12 cellular contexts compared by ENCODE assay signal in the genomic region with DNA sequence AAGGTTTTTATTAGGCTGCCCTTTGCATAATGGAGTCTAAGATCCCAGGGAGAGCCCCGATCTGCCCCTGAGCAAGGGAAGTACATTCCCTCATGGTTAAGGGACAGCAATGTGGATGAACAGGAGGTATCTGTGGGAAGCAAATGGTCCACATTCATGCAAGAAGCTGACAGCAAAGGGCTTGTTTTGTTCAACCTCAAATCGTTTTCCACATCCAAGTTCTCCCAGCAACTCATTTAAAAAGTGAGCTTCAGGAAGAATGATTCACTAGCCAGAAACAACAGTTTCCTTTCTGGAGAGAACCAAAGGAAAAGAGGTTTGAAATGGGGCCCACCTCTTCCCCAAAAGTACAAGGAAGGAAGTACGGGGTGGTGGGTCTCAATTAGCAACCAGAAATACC. TPM values are rescaled to one million over a fixed set of nuclear protein-coding genes. Genes with fewer than 3 reads are reported as not detected.
DNase-seq lines count a peak whose midpoint lies in the region; TF ChIP-seq lines count a peak whose summit lies in the region.
"Had no signal": no experiment of that assay in that cellular context is flagged by ENCODE, and none has a peak within 500 bp of the region (broad histone marks: within the 10 kb centered on the region; RNA-seq: fewer than 3 reads in every experiment).

No MANE protein-coding gene starts in this region.

- H3K4me1 ChIP-seq in smooth muscle cell (ENCODE audit: low read depth) = peaks cover 8% of the 10 kb centered on the region

- peaks cover 46% of the 10 kb centered on the region for H3K79me2 ChIP-seq in SU-DHL-6 (ENCODE audit: insufficient read depth, low read length)
- H3K79me2 ChIP-seq in smooth muscle cell (ENCODE audit: low read depth) = peaks cover 43% of the 10 kb centered on the region

- H3K27me3 ChIP-seq in SU-DHL-6 (ENCODE audit: low read length) = no peaks in the 10 kb centered on the region
- no peaks in the 10 kb centered on the region for H3K27me3 ChIP-seq in smooth muscle cell (ENCODE audit: low read depth)
- H3K27me3 ChIP-seq: tibial artery had no signal

- TF ChIP-seq CTCF in HFFc6 (IDR thresholded peaks at IDR 0.05) (no peak), SU-DHL-6 (IDR thresholded peaks at IDR 0.05; ENCODE audit: insufficient read depth, low read length, poor library complexity, severe bottlenecking) (no peak), fibroblast of the aortic adventitia (IDR thresholded peaks at IDR 0.05; ENCODE audit: insufficient read depth, low read length) (no peak), smooth muscle cell (IDR thresholded peaks at IDR 0.05; ENCODE audit: borderline replicate concordance, insufficient read depth, poor library complexity, severe bottlenecking) (no peak)

- no peak overlapping the region for H3K9ac ChIP-seq in SU-DHL-6 (ENCODE audit: low read length)
- H3K9ac ChIP-seq in smooth muscle cell (ENCODE audit: low read depth) = no peak overlapping the region

- H3K27ac ChIP-seq in SU-DHL-6 (ENCODE audit: low read depth, low read length) = peak overlapping the region; percentile 80
- peak overlapping the region; percentile 58 for H3K27ac ChIP-seq in smooth muscle cell (ENCODE audit: low read depth)
- H3K27ac ChIP-seq: tibial artery had no signal

- H3K27ac Mint-ChIP-seq in HFFc6 = peak overlapping the region; percentile 94
- no peak overlapping the region for H3K27ac Mint-ChIP-seq in activated T-helper 1 cell treated with anti-CD3 and anti-CD28 coated beads, Interleukin-12 subunit alpha, Interleukin-12 subunit beta, Interleukin-2, Interleukin-4 antibody, amounts not matched to agents 30 ng/mL and 10 ng/mL and 1 ng/mL, durations not matched to agents 14 hours and 24 hours and 36 hours

- H3K36me3 Mint-ChIP-seq in HFFc6 (ENCODE audit: low read depth) = peaks cover 33% of the 10 kb centered on the region
- peaks cover 40% of the 10 kb centered on the region for H3K36me3 Mint-ChIP-seq in activated T-helper 1 cell treated with anti-CD3 and anti-CD28 coated beads, Interleukin-12 subunit alpha, Interleukin-12 subunit beta, Interleukin-2, Interleukin-4 antibody, amounts not matched to agents 30 ng/mL and 10 ng/mL and 1 ng/mL, durations not matched to agents 14 hours and 24 hours and 36 hours (ENCODE audit: low read depth)

- H3K9me3 Mint-ChIP-seq in HFFc6 = no peaks in the 10 kb centered on the region
- no peaks in the 10 kb centered on the region for H3K9me3 Mint-ChIP-seq in activated T-helper 1 cell treated with anti-CD3 and anti-CD28 coated beads, Interleukin-12 subunit alpha, Interleukin-12 subunit beta, Interleukin-2, Interleukin-4 antibody, amounts not matched to agents 30 ng/mL and 10 ng/mL and 1 ng/mL, durations not matched to agents 14 hours and 24 hours and 36 hours
- H3K9me3 Mint-ChIP-seq: T-helper 2 cell treated with Interferon-gamma antibody and Interleukin-4, amounts not matched to agents 5 μg/mL and 100 μg/mL, for 36 hours had no signal

- H3K4me3 ChIP-seq in SU-DHL-6 (ENCODE audit: insufficient read depth, low read length, poor library complexity, severe bottlenecking) (no peak overlapping the region), fibroblast of the aortic adventitia (ENCODE audit: low read depth, low read length) (no peak overlapping the region), smooth muscle cell (no peak overlapping the region)
- H3K4me3 ChIP-seq: tibial artery had no signal

- peak overlapping the region; percentile 83; the same call in 1 of the 2 replicates for H3K4me3 Mint-ChIP-seq in HFFc6
- no peak overlapping the region for H3K4me3 Mint-ChIP-seq in activated T-helper 1 cell treated with anti-CD3 and anti-CD28 coated beads, Interleukin-12 subunit alpha, Interleukin-12 subunit beta, Interleukin-2, Interleukin-4 antibody, amounts not matched to agents 30 ng/mL and 10 ng/mL and 1 ng/mL, durations not matched to agents 14 hours and 24 hours and 36 hours

- no peaks in the 10 kb centered on the region for H3K9me2 ChIP-seq in SU-DHL-6 (replicated peaks; ENCODE audit: insufficient read depth, low read length)

- intact Hi-C loops in activated T-helper 1 cell treated with anti-CD3 and anti-CD28 coated beads, Interleukin-12 subunit alpha, Interleukin-12 subunit beta, Interleukin-2, Interleukin-4 antibody, amounts not matched to agents 30 ng/mL and 10 ng/mL and 1 ng/mL, durations not matched to agents 14 hours and 24 hours and 36 hours (cut with micrococcal nuclease) = loop anchor here (2.0 kb wide), 1 partner anchor 23 kb away; the partner anchor contains the start of gene RAB5C

- peaks cover 6% of the 10 kb centered on the region for H3K27me3 Mint-ChIP-seq in HFFc6 (ENCODE audit: insufficient read depth)
- H3K27me3 Mint-ChIP-seq in activated T-helper 1 cell treated with anti-CD3 and anti-CD28 coated beads, Interleukin-12 subunit alpha, Interleukin-12 subunit beta, Interleukin-2, Interleukin-4 antibody, amounts not matched to agents 30 ng/mL and 10 ng/mL and 1 ng/mL, durations not matched to agents 14 hours and 24 hours and 36 hours (ENCODE audit: insufficient read depth) = no peaks in the 10 kb centered on the region

- H3K36me3 ChIP-seq in SU-DHL-6 (ENCODE audit: low read length) = peaks cover 9% of the 10 kb centered on the region
- no peaks in the 10 kb centered on the region for H3K36me3 ChIP-seq in smooth muscle cell (ENCODE audit: low read depth)

- H4K20me1 ChIP-seq in SU-DHL-6 (ENCODE audit: low read depth, low read length) = peaks cover 13% of the 10 kb centered on the region; the same call in 1 of the 2 replicates
- H4K20me1 ChIP-seq in smooth muscle cell (ENCODE audit: low read depth) = peaks cover 79% of the 10 kb centered on the region

- 69% methylated on average over 3 of the region's 3 CpGs for WGBS in smooth muscle cell (ENCODE audit: low lambda C conversion rate)

- H3F3A ChIP-seq in SU-DHL-6 (ENCODE audit: insufficient read depth) (peaks cover 26% of the 10 kb centered on the region), smooth muscle cell (ENCODE audit: low read depth) (peaks cover 7% of the 10 kb centered on the region)

- H3K9me3 ChIP-seq in SU-DHL-6 (ENCODE audit: insufficient read depth, low read length) (no peaks in the 10 kb centered on the region), smooth muscle cell (replicated peaks; ENCODE audit: low read depth) (no peaks in the 10 kb centered on the region)
- H3K9me3 ChIP-seq: tibial artery had no signal

- DNase-seq in HFFc6 (peak; percentile 30), fibroblast of the aortic adventitia (ENCODE audit: low read depth) (peak; percentile 37), smooth muscle cell (lab: John Stamatoyannopoulos, UW; ENCODE audit: unreplicated experiment) (no peak), NCI-H446 (lab: John Stamatoyannopoulos, UW) (no peak), retina (no peak), DMS114 treated with DMSO at 0.1 percent for 48 hours (lab: John Stamatoyannopoulos, UW; ENCODE audit: unreplicated experiment) (no peak)
- no peak for DNase-seq in activated T-helper 1 cell treated with anti-CD3 and anti-CD28 coated beads, Interleukin-12 subunit alpha, Interleukin-12 subunit beta, Interleukin-2, Interleukin-4 antibody, amounts not matched to agents 30 ng/mL and 10 ng/mL and 1 ng/mL, durations not matched to agents 14 hours and 24 hours and 36 hours (ENCODE audit: low spot score)
- DNase-seq: midbrain, NCI-H2227 treated with DMSO at 0.1 percent for 48 hours, tibial artery had no signal

- peak overlapping the region; percentile 40 for H3K4me2 ChIP-seq in SU-DHL-6 (ENCODE audit: low read depth, low read length, poor library complexity, severe bottlenecking)
- H3K4me2 ChIP-seq in smooth muscle cell = no peak overlapping the region

- H2AFZ ChIP-seq in SU-DHL-6 (ENCODE audit: low read depth, low read length, severe bottlenecking) = no peak overlapping the region
- H2AFZ ChIP-seq in smooth muscle cell (ENCODE audit: low read depth) = no peak overlapping the region

- peaks cover 60% of the 10 kb centered on the region for H3K4me1 Mint-ChIP-seq in HFFc6 (ENCODE audit: low read depth)
- H3K4me1 Mint-ChIP-seq in activated T-helper 1 cell treated with anti-CD3 and anti-CD28 coated beads, Interleukin-12 subunit alpha, Interleukin-12 subunit beta, Interleukin-2, Interleukin-4 antibody, amounts not matched to agents 30 ng/mL and 10 ng/mL and 1 ng/mL, durations not matched to agents 14 hours and 24 hours and 36 hours (ENCODE audit: low read depth) = peaks cover 52% of the 10 kb centered on the region

RNA-seq across cellular contexts. Expression of gene HSPB9, which starts 9.4 kb away (rescaled TPM):
- total RNA-seq in HFFc6 (2021; fragmentation: NEBNext Ultra II Directional; extraction: Animal tissue kit (Norgen Biotek cat#: 25700)) = not detected
- total RNA-seq in fibroblast of the aortic adventitia (ENCODE audit: low replicate concordance) (not detected in 2 replicates), smooth muscle cell (not detected in 2 replicates)
- 0.39 and 1.0 TPM in 2 replicates for polyA plus RNA-seq in smooth muscle cell
- total RNA-seq in activated T-helper 1 cell treated with anti-CD3 and anti-CD28 coated beads, Interleukin-12 subunit alpha, Interleukin-12 subunit beta, Interleukin-2, Interleukin-4 antibody, amounts not matched to agents 30 ng/mL and 10 ng/mL and 1 ng/mL, durations not matched to agents 14 hours and 24 hours and 36 hours = 0.10 TPM in 1 of 2 replicates, not detected in the other

RNA-seq across cellular contexts. Expression of gene KAT2A, which starts 10.8 kb away (rescaled TPM):
- 10 to 100 TPM; 21.5 to 36.2 (median 25.3) TPM for total RNA-seq in HFFc6 (2021; fragmentation: NEBNext Ultra II Directional; extraction: Animal tissue kit (Norgen Biotek cat#: 25700))
- total RNA-seq in fibroblast of the aortic adventitia (ENCODE audit: low replicate concordance) (8.5 and 13.7 TPM in 2 replicates), smooth muscle cell (15.6 and 17.1 TPM in 2 replicates)
- 25.3 and 29.5 TPM in 2 replicates for polyA plus RNA-seq in smooth muscle cell
- 70.8 and 76.9 TPM in 2 replicates for total RNA-seq in activated T-helper 1 cell treated with anti-CD3 and anti-CD28 coated beads, Interleukin-12 subunit alpha, Interleukin-12 subunit beta, Interleukin-2, Interleukin-4 antibody, amounts not matched to agents 30 ng/mL and 10 ng/mL and 1 ng/mL, durations not matched to agents 14 hours and 24 hours and 36 hours

RNA-seq across cellular contexts. Expression of gene DHX58, which starts 19.5 kb away (rescaled TPM):
- 1 to 10 TPM; 4.0 to 5.3 (median 4.2) TPM for total RNA-seq in HFFc6 (2021; fragmentation: NEBNext Ultra II Directional; extraction: Animal tissue kit (Norgen Biotek cat#: 25700))
- total RNA-seq in fibroblast of the aortic adventitia (ENCODE audit: low replicate concordance) = 11.3 and 24.3 TPM in 2 replicates
- 1.0 and 4.2 TPM in 2 replicates for total RNA-seq in smooth muscle cell
- 0.67 TPM in 1 of 2 replicates, not detected in the other for polyA plus RNA-seq in smooth muscle cell
- 26.9 and 28.4 TPM in 2 replicates for total RNA-seq in activated T-helper 1 cell treated with anti-CD3 and anti-CD28 coated beads, Interleukin-12 subunit alpha, Interleukin-12 subunit beta, Interleukin-2, Interleukin-4 antibody, amounts not matched to agents 30 ng/mL and 10 ng/mL and 1 ng/mL, durations not matched to agents 14 hours and 24 hours and 36 hours

RNA-seq across cellular contexts. Expression of gene RAB5C, which starts 22.8 kb away (rescaled TPM):
- total RNA-seq in HFFc6 (2021; fragmentation: NEBNext Ultra II Directional; extraction: Animal tissue kit (Norgen Biotek cat#: 25700)) = 100 to 1,000 TPM; 184 to 204 (median 193) TPM
- total RNA-seq in fibroblast of the aortic adventitia (ENCODE audit: low replicate concordance) (8.3 and 82.2 TPM in 2 replicates), smooth muscle cell (92.8 and 113 TPM in 2 replicates)
- polyA plus RNA-seq in smooth muscle cell = 152 and 158 TPM in 2 replicates
- total RNA-seq in activated T-helper 1 cell treated with anti-CD3 and anti-CD28 coated beads, Interleukin-12 subunit alpha, Interleukin-12 subunit beta, Interleukin-2, Interleukin-4 antibody, amounts not matched to agents 30 ng/mL and 10 ng/mL and 1 ng/mL, durations not matched to agents 14 hours and 24 hours and 36 hours = 73.3 and 80.0 TPM in 2 replicates

RNA-seq across cellular contexts. Expression of gene ZNF385C, which starts 33.7 kb away (rescaled TPM):
- total RNA-seq in HFFc6 (2021; fragmentation: NEBNext Ultra II Directional; extraction: Animal tissue kit (Norgen Biotek cat#: 25700)) = not detected
- total RNA-seq in fibroblast of the aortic adventitia (ENCODE audit: low replicate concordance) (not detected in 2 replicates), smooth muscle cell (0.27 and 0.45 TPM in 2 replicates)
- 0.18 and 0.70 TPM in 2 replicates for polyA plus RNA-seq in smooth muscle cell
- total RNA-seq in activated T-helper 1 cell treated with anti-CD3 and anti-CD28 coated beads, Interleukin-12 subunit alpha, Interleukin-12 subunit beta, Interleukin-2, Interleukin-4 antibody, amounts not matched to agents 30 ng/mL and 10 ng/mL and 1 ng/mL, durations not matched to agents 14 hours and 24 hours and 36 hours = 0.10 TPM in 1 of 2 replicates, not detected in the other

Comparison
In these comparisons a context has a peak if more than half of its experiments do, and no peak if none do; other contexts are left out.
1. DNase-seq: peak in HFFc6 (single experiment) and fibroblast of the aortic adventitia (single experiment); none in smooth muscle cell (single experiment), activated T-helper 1 cell treated with anti-CD3 and anti-CD28 coated beads, Interleukin-12 subunit alpha, Interleukin-12 subunit beta, Interleukin-2, Interleukin-4 antibody, amounts not matched to agents 30 ng/mL and 10 ng/mL and 1 ng/mL, durations not matched to agents 14 hours and 24 hours and 36 hours (single experiment), NCI-H446 (0 of 2), retina (single experiment) and DMS114 treated with DMSO at 0.1 percent for 48 hours (single experiment).